31 cellular contexts compared by ENCODE assay signal in the genomic region with DNA sequence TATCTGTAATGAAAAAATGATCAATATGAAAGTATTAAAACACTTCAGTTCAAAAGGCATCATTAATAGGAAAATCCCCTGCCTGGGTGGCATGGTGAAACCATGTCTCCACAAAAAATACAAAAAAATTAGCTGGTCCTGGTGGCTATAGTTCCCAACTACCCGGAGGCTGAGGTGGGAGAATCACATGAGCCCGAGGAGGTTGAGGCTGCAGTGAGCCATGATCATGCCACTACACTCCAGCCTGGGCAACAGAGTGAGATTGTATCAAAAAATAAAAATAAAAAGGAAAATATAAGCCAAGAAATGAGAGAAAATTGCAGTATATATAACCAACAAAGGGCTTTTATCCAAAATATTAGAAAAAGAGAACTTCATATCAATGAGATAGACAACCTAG.
DNase-seq lines count a peak whose midpoint lies in the region; ATAC-seq lines count a peak whose summit lies in the region.
"Had no signal": no experiment of that assay in that cellular context is flagged by ENCODE, and none has a peak within 500 bp of the region (broad histone marks: within the 10 kb centered on the region; RNA-seq: fewer than 3 reads in every experiment).

No MANE protein-coding gene starts in this region.

- no peak overlapping the region for H3K4me3 Mint-ChIP-seq in naive thymus-derived CD4-positive, alpha-beta T cell
- H3K4me3 Mint-ChIP-seq: B cell; CD14-positive monocyte; CD4-positive, alpha-beta memory T cell; CD4-positive, alpha-beta T cell; CD4-positive, CD25-positive, alpha-beta regulatory T cell; CD8-positive, alpha-beta memory T cell; CD8-positive, alpha-beta T cell had no signal

- DNase-seq in NCI-H82 (lab: John Stamatoyannopoulos, UW) (peak; percentile 35), NCI-H82 treated with DMSO at 0.1 percent for 48 hours (lab: John Stamatoyannopoulos, UW; ENCODE audit: unreplicated experiment) (no peak), SK-N-DZ (ENCODE audit: low spot score) (peak; percentile 92)
- no peak for DNase-seq in naive thymus-derived CD4-positive, alpha-beta T cell
- DNase-seq: 8988T; ACHN; AML-193; BE2C; C1 segment of cervical spinal cord; Caco-2; Calu3; CD4-positive, alpha-beta memory T cell; CD4-positive, alpha-beta T cell; CD4-positive, CD25-positive, alpha-beta regulatory T cell; CD8-positive, alpha-beta memory T cell; CD8-positive, alpha-beta T cell; COR-L47; DMS 273 treated with DMSO at 0.1 percent for 48 hours; DMS153; DMS53; DMS79; DMS79 treated with DMSO at 0.1 percent for 48 hours; DND-41; EL had no signal

- H3K27me3 ChIP-seq in naive thymus-derived CD4-positive, alpha-beta T cell (ENCODE audit: control insufficient read depth in 2 of 2, insufficient read depth in 2 of 2, low read length in 2 of 2), result no peaks in the 10 kb centered on the region
- H3K27me3 ChIP-seq: BE2C; BLaER1; BLaER1 treated with 17β-estradiol and CSF1 and Interleukin-3, amounts not matched to agents 10 nM and 100 nM had no signal

- peaks cover 0 to 3% (median 0%) of the 10 kb centered on the region in 5 donors for H3K36me3 Mint-ChIP-seq in naive thymus-derived CD4-positive, alpha-beta T cell
- H3K36me3 Mint-ChIP-seq: CD14-positive monocyte; CD4-positive, alpha-beta memory T cell; CD4-positive, CD25-positive, alpha-beta regulatory T cell; CD8-positive, alpha-beta memory T cell; CD8-positive, alpha-beta T cell had no signal

- no peaks in the 10 kb centered on the region for H3K4me1 Mint-ChIP-seq in naive thymus-derived CD4-positive, alpha-beta T cell
- H3K4me1 Mint-ChIP-seq: B cell; CD14-positive monocyte; CD4-positive, alpha-beta memory T cell; CD4-positive, CD25-positive, alpha-beta regulatory T cell; CD8-positive, alpha-beta memory T cell had no signal

- peaks cover 0 to 6% (median 3%) of the 10 kb centered on the region in 11 donors for H3K9me3 Mint-ChIP-seq in naive thymus-derived CD4-positive, alpha-beta T cell
- H3K9me3 Mint-ChIP-seq: CD4-positive, alpha-beta T cell had no signal

- no peak overlapping the region for H3K27ac Mint-ChIP-seq in naive thymus-derived CD4-positive, alpha-beta T cell
- H3K27ac Mint-ChIP-seq: B cell; CD14-positive monocyte; CD4-positive, alpha-beta memory T cell; CD4-positive, alpha-beta T cell; CD4-positive, CD25-positive, alpha-beta regulatory T cell; CD8-positive, alpha-beta memory T cell; CD8-positive, alpha-beta T cell had no signal

- intact Hi-C loops in naive thymus-derived CD4-positive, alpha-beta T cell (cut with micrococcal nuclease), result no loop called here

- no peak overlapping the region for H3K4me3 ChIP-seq in naive thymus-derived CD4-positive, alpha-beta T cell (ENCODE audit: low read length)
- H3K4me3 ChIP-seq: A549; BLaER1; BLaER1 treated with 17β-estradiol and CSF1 and Interleukin-3, amounts not matched to agents 10 nM and 100 nM had no signal

- CTCF ChIA-PET in naive thymus-derived CD4-positive, alpha-beta T cell (lab: Charles Lee), result no interaction called here

- H3K36me3 ChIP-seq in naive thymus-derived CD4-positive, alpha-beta T cell (ENCODE audit: control insufficient read depth in 2 of 3, insufficient read depth in 3 of 3, low read length in 3 of 3), result no peaks in the 10 kb centered on the region
- H3K36me3 ChIP-seq: BE2C; BLaER1; BLaER1 treated with 17β-estradiol and CSF1 and Interleukin-3, amounts not matched to agents 10 nM and 100 nM had no signal

- ATAC-seq in naive thymus-derived CD4-positive, alpha-beta T cell, result no peak
- ATAC-seq: A549; CD8-positive, alpha-beta T cell had no signal

- POLR2A ChIA-PET in naive thymus-derived CD4-positive, alpha-beta T cell (lab: Charles Lee), result no interaction called here

- H3K4me1 ChIP-seq in naive thymus-derived CD4-positive, alpha-beta T cell (ENCODE audit: control insufficient read depth in 2 of 2, insufficient read depth in 2 of 2, low read length in 2 of 2), result no peaks in the 10 kb centered on the region
- H3K4me1 ChIP-seq: A549; BE2C; BLaER1; BLaER1 treated with 17β-estradiol and CSF1 and Interleukin-3, amounts not matched to agents 10 nM and 100 nM; Caco-2 had no signal

- no peaks in the 10 kb centered on the region for H3K9me3 ChIP-seq in naive thymus-derived CD4-positive, alpha-beta T cell (ENCODE audit: control insufficient read depth in 2 of 3, low read length in 3 of 3)
- H3K9me3 ChIP-seq: BE2C, Caco-2 had no signal

- H3K27ac ChIP-seq in naive thymus-derived CD4-positive, alpha-beta T cell (ENCODE audit: low read depth, low read length), result no peak overlapping the region
- H3K27ac ChIP-seq: 22Rv1; A549; BLaER1; BLaER1 treated with 17β-estradiol and CSF1 and Interleukin-3, amounts not matched to agents 10 nM and 100 nM; C4-2B had no signal

- H3K27me3 Mint-ChIP-seq in naive thymus-derived CD4-positive, alpha-beta T cell, result peaks cover 0 to 31% (median 5%) of the 10 kb centered on the region in 5 donors
- H3K27me3 Mint-ChIP-seq: CD4-positive, CD25-positive, alpha-beta regulatory T cell; CD8-positive, alpha-beta memory T cell had no signal

Comparison
In these comparisons a context has a peak if more than half of its experiments do, and no peak if none do; other contexts are left out.
1. DNase-seq: peak in NCI-H82 (single experiment) and SK-N-DZ (single experiment); none in NCI-H82 treated with DMSO at 0.1 percent for 48 hours (single experiment) and naive thymus-derived CD4-positive, alpha-beta T cell (0 of 9).